Comparison of ENCODE assay signal across 14 cellular contexts in the genomic region with DNA sequence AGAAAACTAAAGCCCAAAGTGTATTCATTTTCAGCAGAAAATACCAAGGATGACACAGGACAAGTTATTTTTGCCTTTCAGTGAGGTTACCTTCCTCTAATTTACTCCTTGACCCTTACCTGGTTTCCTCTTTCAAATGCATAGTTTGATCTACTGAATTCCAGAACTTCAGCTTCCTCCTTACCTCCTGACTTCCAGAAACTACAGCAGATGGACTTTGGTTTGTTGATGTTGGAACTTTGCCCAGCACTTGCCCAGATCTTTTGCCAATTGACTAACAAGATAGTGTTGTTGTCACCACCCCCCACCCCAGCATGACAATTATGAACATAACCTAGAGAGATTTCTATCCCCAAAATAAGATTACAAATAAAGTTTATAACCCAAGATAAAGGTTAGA.
A peak's percentile ranks its signal among the peaks of the same experiment; 100 is the strongest.
DNase-seq lines count a peak whose midpoint lies in the region; ATAC-seq, FAIRE-seq and TF ChIP-seq lines count a peak whose summit lies in the region.
"Had no signal": no experiment of that assay in that cellular context is flagged by ENCODE, and none has a peak within 500 bp of the region (broad histone marks: within the 10 kb centered on the region; RNA-seq: fewer than 3 reads in every experiment).

No MANE protein-coding gene starts in this region.

- no peak for FAIRE-seq in astrocyte (lab: Jason Lieb, UNC)
- FAIRE-seq: G401.6 had no signal

- DNase-seq in HuH-7.5 (ENCODE audit: low spot score): peak; percentile 10
- DNase-seq in astrocyte (ENCODE audit: low read depth): peak; percentile 26
- peak; percentile 60 for DNase-seq in iris pigment epithelial cell (ENCODE audit: low read depth)
- no peak for DNase-seq in nephron progenitor cell
- DNase-seq in GF-D8 (lab: John Stamatoyannopoulos, UW): no peak
- DNase-seq: caudate nucleus, GM23248, sigmoid colon, T-helper 9 cell had no signal

- H3K36me3 ChIP-seq in astrocyte (ENCODE audit: insufficient read depth, low read length): no peaks in the 10 kb centered on the region
- H3K36me3 ChIP-seq: sigmoid colon, vagina had no signal

- no peak overlapping the region for H3K4me2 ChIP-seq in astrocyte (ENCODE audit: low read length)

- H3K4me3 Mint-ChIP-seq in astrocyte (ENCODE audit: unreplicated experiment): no peak overlapping the region
- H3K4me3 Mint-ChIP-seq in nephron progenitor cell: no peak overlapping the region

- no peaks in the 10 kb centered on the region for H3K27me3 Mint-ChIP-seq in astrocyte (ENCODE audit: low read depth, unreplicated experiment)
- H3K27me3 Mint-ChIP-seq in nephron progenitor cell (ENCODE audit: low read depth, poor library complexity): peaks cover 3% of the 10 kb centered on the region

- no peak overlapping the region for H3K4me3 ChIP-seq in astrocyte (ENCODE audit: insufficient read depth, low read depth, low read length)
- H3K4me3 ChIP-seq: GM23248, sigmoid colon, vagina had no signal

- H3K79me2 ChIP-seq in astrocyte (ENCODE audit: insufficient read depth, low read length): no peaks in the 10 kb centered on the region

- H3K4me1 Mint-ChIP-seq in astrocyte (ENCODE audit: low read depth, unreplicated experiment) (peaks cover 18% of the 10 kb centered on the region), nephron progenitor cell (no peaks in the 10 kb centered on the region)

- H3K9ac ChIP-seq in astrocyte (ENCODE audit: low read length): no peak overlapping the region
- H3K9ac ChIP-seq: GM23248 had no signal

- no peak overlapping the region for H2AFZ ChIP-seq in astrocyte (ENCODE audit: low read depth, low read length)
- H2AFZ ChIP-seq: GM23248 had no signal

- H3K27ac ChIP-seq in 22Rv1 (peak overlapping the region; percentile 88), astrocyte (ENCODE audit: low read depth, low read length) (no peak overlapping the region)
- H3K27ac ChIP-seq: GM23248, sigmoid colon, vagina had no signal

- TF ChIP-seq CTCF in 22Rv1 (IDR thresholded peaks at IDR 0.05) (no peak), astrocyte (IDR thresholded peaks at IDR 0.05; ENCODE audit: insufficient read depth, low read depth, low read length) (no peak), nephron progenitor cell (IDR thresholded peaks at IDR 0.05) (no peak)

- H3K9me3 ChIP-seq in astrocyte (ENCODE audit: insufficient read depth, low read depth, low read length): no peaks in the 10 kb centered on the region
- H3K9me3 ChIP-seq: sigmoid colon, vagina had no signal

- no peaks in the 10 kb centered on the region for H4K20me1 ChIP-seq in astrocyte (ENCODE audit: insufficient read depth, low read length)

- no peaks in the 10 kb centered on the region for H3K4me1 ChIP-seq in astrocyte (ENCODE audit: insufficient read depth, low read length)
- H3K4me1 ChIP-seq: sigmoid colon, vagina had no signal

- H3K27me3 ChIP-seq in astrocyte (ENCODE audit: insufficient read depth, low read length): no peaks in the 10 kb centered on the region
- H3K27me3 ChIP-seq: sigmoid colon, vagina had no signal

- no peak for ATAC-seq in GM18519 (IDR thresholded peaks at IDR 0.05; ENCODE audit: low FRiP score, unreplicated experiment)
- ATAC-seq in GM18517 (IDR thresholded peaks at IDR 0.05; ENCODE audit: unreplicated experiment): no peak

- H3K36me3 Mint-ChIP-seq in astrocyte (ENCODE audit: low read depth, unreplicated experiment): no peaks in the 10 kb centered on the region
- no peaks in the 10 kb centered on the region for H3K36me3 Mint-ChIP-seq in nephron progenitor cell (ENCODE audit: low read depth)

- H3K27ac Mint-ChIP-seq in astrocyte (ENCODE audit: unreplicated experiment): no peak overlapping the region
- no peak overlapping the region for H3K27ac Mint-ChIP-seq in nephron progenitor cell

- H3K9me3 Mint-ChIP-seq in astrocyte (ENCODE audit: unreplicated experiment) (no peaks in the 10 kb centered on the region), nephron progenitor cell (no peaks in the 10 kb centered on the region)

Comparison
In these comparisons a context has a peak if more than half of its experiments do, and no peak if none do; other contexts are left out.
1. DNase-seq: peak in HuH-7.5 (single experiment), astrocyte (single experiment) and iris pigment epithelial cell (single experiment); none in nephron progenitor cell (single experiment) and GF-D8 (single experiment).